8 cellular contexts compared by ENCODE assay signal in the genomic region with DNA sequence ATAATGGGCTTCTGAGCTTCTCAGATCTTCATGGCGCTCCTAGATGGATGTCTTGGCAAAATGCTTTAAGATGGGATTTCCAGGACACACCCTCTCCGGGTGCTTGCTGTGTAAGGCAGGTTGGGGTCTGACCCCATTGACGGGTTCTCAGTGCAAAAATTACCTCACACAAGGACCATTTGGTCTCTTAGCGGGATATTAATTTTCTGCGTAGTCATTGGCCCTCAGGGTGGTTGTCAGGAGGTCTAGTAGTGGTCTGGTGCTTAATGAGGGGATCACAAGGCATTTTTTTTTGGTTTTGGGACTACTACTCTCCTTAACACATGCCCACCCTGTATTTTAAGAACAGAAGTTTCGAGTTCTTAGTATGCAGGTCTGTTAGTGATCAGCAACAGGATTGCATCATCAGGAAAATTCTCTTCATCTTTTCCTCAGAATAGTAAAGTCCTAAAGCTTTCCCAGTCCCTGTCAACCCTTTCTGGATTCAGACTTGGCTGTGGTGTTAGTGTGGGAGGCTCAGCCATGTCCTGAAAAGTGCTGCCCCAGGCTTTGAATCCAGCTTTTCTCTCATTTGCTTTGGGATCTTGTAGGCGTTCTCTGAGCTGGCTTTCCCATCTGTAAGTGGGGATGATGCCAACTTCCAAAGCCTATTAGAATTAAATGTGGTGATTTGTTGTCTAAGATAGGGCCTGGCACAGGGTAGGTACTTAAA. TPM values are rescaled to one million over a fixed set of nuclear protein-coding genes. Genes with fewer than 3 reads are reported as not detected.
DNase-seq lines count a peak whose midpoint lies in the region; TF ChIP-seq lines count a peak whose summit lies in the region.

No MANE protein-coding gene starts in this region.

- H4K20me1 ChIP-seq in BLaER1 (peaks cover 76% of the 10 kb centered on the region), MM.1S (ENCODE audit: insufficient read depth, low read length) (peaks cover 34% of the 10 kb centered on the region)

- H3K4me3 Mint-ChIP-seq in nephron = peak overlapping the region; percentile 91 to 95 (median 93)

- H3K9ac ChIP-seq in BLaER1 = peak overlapping the region; percentile 95
- no peak overlapping the region; the same call in 1 of the 2 replicates for H3K9ac ChIP-seq in MM.1S (ENCODE audit: low read length)

- intact Hi-C loops in dorsolateral prefrontal cortex (cut with DNase I) = loop anchor here (1.0 to 10.0 kb wide), 4 partner anchors 39 to 668 kb away; a partner anchor contains a TSS

- DNase-seq in MM.1S (no peak), dorsolateral prefrontal cortex (peak in 3 of 10 donors; percentile 23 to 40 (median 35)), SKM-1 (lab: John Stamatoyannopoulos, UW; ENCODE audit: unreplicated experiment) (no peak), activated gamma-delta T cell (lab: John Stamatoyannopoulos, UW) (no peak), HEK293T (ENCODE audit: extremely low spot score) (no peak)
- DNase-seq in effector CD4-positive, alpha-beta T cell = no peak

- peaks cover 76% of the 10 kb centered on the region for H3K79me2 ChIP-seq in MM.1S (ENCODE audit: low read length)

- no peaks in the 10 kb centered on the region for H3K9me3 ChIP-seq in BLaER1
- no peaks in the 10 kb centered on the region for H3K9me3 ChIP-seq in MM.1S (replicated peaks; ENCODE audit: insufficient read depth, low read length)

- H3K4me2 ChIP-seq in BLaER1 (peak overlapping the region; percentile 84), MM.1S (ENCODE audit: low read depth, low read length) (peak overlapping the region; percentile 90)

- H3K9me2 ChIP-seq in MM.1S (replicated peaks; ENCODE audit: insufficient read depth, low read length) = no peaks in the 10 kb centered on the region

- no peaks in the 10 kb centered on the region for H3K9me3 Mint-ChIP-seq in nephron

- H3K27ac Mint-ChIP-seq in nephron = peak overlapping the region; percentile 31 to 72 (median 67)

- no peak overlapping the region for H2AFZ ChIP-seq in MM.1S (ENCODE audit: low read length)

- H3K4me3 ChIP-seq in BLaER1 (peak overlapping the region; percentile 86), MM.1S (ENCODE audit: low read length) (peak overlapping the region; percentile 92), dorsolateral prefrontal cortex (peak overlapping the region; percentile 64 to 99 (median 93))

- H3K36me3 ChIP-seq in BLaER1 = peaks cover 49% of the 10 kb centered on the region
- H3K36me3 ChIP-seq in MM.1S (replicated peaks; ENCODE audit: insufficient read depth, low read length) = no peaks in the 10 kb centered on the region

- CTCF ChIA-PET in HEK293T (lab: Yijun Ruan, JAX) = interaction anchor here (0.7 to 1.4 kb wide), 4 partner anchors 42 to 424 kb away, joined by 3 to 7 read pairs (median 4); no protein-coding TSS in a partner anchor

- POLR2A ChIA-PET in HEK293T (lab: Yijun Ruan, JAX) = interaction anchor here (5.1 kb wide), 1 partner anchor 34 kb away, joined by 44 read pairs; no protein-coding TSS in a partner anchor

- H3K27ac ChIP-seq in BLaER1 (peak overlapping the region; percentile 15; the same call in 1 of the 2 replicates), MM.1S (ENCODE audit: low read length) (no peak overlapping the region), dorsolateral prefrontal cortex (peak overlapping the region; percentile 20 to 100 (median 97))

- no peaks in the 10 kb centered on the region for H3K27me3 ChIP-seq in BLaER1
- H3K27me3 ChIP-seq in MM.1S (replicated peaks; ENCODE audit: insufficient read depth, low read length) = no peaks in the 10 kb centered on the region
- H3K27me3 ChIP-seq in dorsolateral prefrontal cortex = no peaks in the 10 kb centered on the region

- TF ChIP-seq CTCF in MM.1S (IDR thresholded peaks at IDR 0.05; ENCODE audit: low read length) (no peak), dorsolateral prefrontal cortex (IDR thresholded peaks at IDR 0.05 in 54 of 56, conservative IDR thresholded peaks at IDR 0.05 in 2 of 56; ENCODE audit: low read depth in 1 of 56, partially characterized antibody in 56 of 56) (no peak), nephron (IDR thresholded peaks at IDR 0.05; ENCODE audit: unreplicated experiment in 3 of 3) (no peak)

- H3K27me3 Mint-ChIP-seq in nephron (ENCODE audit: low read depth) = no peaks in the 10 kb centered on the region

- peaks cover 77% of the 10 kb centered on the region for H3K4me1 Mint-ChIP-seq in nephron

- peaks cover 12% of the 10 kb centered on the region for H3F3A ChIP-seq in MM.1S (ENCODE audit: insufficient read depth, low read length)

- H3K4me1 ChIP-seq in BLaER1 (peaks cover 73% of the 10 kb centered on the region), MM.1S (ENCODE audit: low read length) (peaks cover 29% of the 10 kb centered on the region; the same call in 1 of the 2 replicates)

- H3K36me3 Mint-ChIP-seq in nephron (ENCODE audit: low read depth) = peaks cover 43% of the 10 kb centered on the region

TF ChIP-seq in HEK293T, 16 proteins besides CTCF, POLR2A, EP300 and RAD21:
- TF ChIP-seq L3MBTL2 (conservative IDR thresholded peaks at IDR 0.05) = no peak
- TF ChIP-seq FOXA1 (IDR thresholded peaks at IDR 0.05) = no peak
- no peak for TF ChIP-seq ELF4 (IDR thresholded peaks at IDR 0.05)
- TF ChIP-seq ZNF384 (IDR thresholded peaks at IDR 0.05) = no peak
- no peak for TF ChIP-seq LEF1 (IDR thresholded peaks at IDR 0.05; ENCODE audit: borderline replicate concordance)
- TF ChIP-seq FOXM1 (IDR thresholded peaks at IDR 0.05; ENCODE audit: borderline replicate concordance) = no peak

RNA-seq across cellular contexts. Expression of a gene that starts 2.8 kb away (rescaled TPM):
- total RNA-seq in dorsolateral prefrontal cortex = 100 to 1,000 TPM in 119 of 120 experiments, 10 to 100 TPM in 1; 99.8 to 173 (median 120) TPM

RNA-seq across cellular contexts. Expression of a gene that starts 39.0 kb away (rescaled TPM):
- 100 to 1,000 TPM in 8 of 120 experiments, 10 to 100 TPM in 112; 30.0 to 174 (median 53.4) TPM for total RNA-seq in dorsolateral prefrontal cortex
